In genomic region chr1:201540846-201541735, GRCh38 we compare ENCODE assay signal across 12 cellular contexts. TPM values are rescaled to one million over a fixed set of nuclear protein-coding genes. Genes with fewer than 3 reads are reported as not detected.
DNase-seq lines count a peak whose midpoint lies in the region; ATAC-seq and TF ChIP-seq lines count a peak whose summit lies in the region.
"Had no signal": no experiment of that assay in that cellular context is flagged by ENCODE, and none has a peak within 500 bp of the region (broad histone marks: within the 10 kb centered on the region; RNA-seq: fewer than 3 reads in every experiment).

No MANE protein-coding gene starts in this region.

- TF ChIP-seq CTCF in HFFc6 (IDR thresholded peaks at IDR 0.05) (no peak), activated B cell treated with CpG ODN at 0.5 μM for 24 hours (IDR thresholded peaks at IDR 0.05) (no peak)

- peaks cover 0 to 23% (median 9%) of the 10 kb centered on the region in 5 donors for H3K27me3 ChIP-seq in subcutaneous abdominal adipose tissue (ENCODE audit: control insufficient read depth in 5 of 5, insufficient read depth in 4 of 5, low read length in 5 of 5)

- no peaks in the 10 kb centered on the region for H3K9me3 ChIP-seq in subcutaneous abdominal adipose tissue (ENCODE audit: control insufficient read depth in 5 of 5, low read length in 5 of 5)

- H3K27me3 Mint-ChIP-seq in HFFc6 (ENCODE audit: insufficient read depth) (peaks cover 3% of the 10 kb centered on the region; the same call in 1 of the 2 replicates), activated B cell treated with CpG ODN at 0.5 μM for 24 hours (peaks cover 47% of the 10 kb centered on the region)

- H3K36me3 Mint-ChIP-seq in HFFc6 (ENCODE audit: low read depth) (peaks cover 16% of the 10 kb centered on the region; the same call in 1 of the 2 replicates), activated B cell treated with CpG ODN at 0.5 μM for 24 hours (ENCODE audit: low read depth) (no peaks in the 10 kb centered on the region)
- H3K36me3 Mint-ChIP-seq: natural killer cell had no signal

- peak; percentile 25 for ATAC-seq in activated B cell treated with CpG ODN at 0.5 μM for 24 hours (ENCODE audit: low read depth)
- no peak for ATAC-seq in sciatic nerve
- ATAC-seq: activated CD4-positive, alpha-beta T cell treated with anti-CD3 and anti-CD28 coated beads for 36 hours; activated naive CD8-positive, alpha-beta T cell treated with anti-CD3 and anti-CD28 coated beads, Interleukin-2, amount 50 U/mL, for 24 hours; natural killer cell had no signal

- H3K4me3 ChIP-seq in subcutaneous abdominal adipose tissue (ENCODE audit: low read depth in 1 of 5, low read length in 5 of 5), result peak overlapping the region in 3 of 5 donors; percentile 76 to 86 (median 83)

- peak overlapping the region; percentile 84 for H3K27ac ChIP-seq in subcutaneous abdominal adipose tissue (ENCODE audit: low read depth, low read length)

- peaks cover 84% of the 10 kb centered on the region for H3K4me1 Mint-ChIP-seq in HFFc6 (ENCODE audit: low read depth)
- H3K4me1 Mint-ChIP-seq in activated B cell treated with CpG ODN at 0.5 μM for 24 hours, result peaks cover 28% of the 10 kb centered on the region

- CTCF ChIA-PET in activated B cell treated with CpG ODN at 0.5 μM for 24 hours (lab: Charles Lee), result interaction anchor here (2.3 kb wide), 1 partner anchor 11 kb away, joined by 8 read pairs; no protein-coding TSS in a partner anchor

- no peak for DNase-seq in HFFc6
- DNase-seq in activated B cell treated with CpG ODN at 0.5 μM for 24 hours, result no peak
- DNase-seq in islet precursor cell, result peak; percentile 46
- no peak for DNase-seq in NCI-H774 (lab: John Stamatoyannopoulos, UW)
- no peak for DNase-seq in sciatic nerve (ENCODE audit: low spot score)
- no peak for DNase-seq in NCI-H82 treated with DMSO at 0.1 percent for 48 hours (lab: John Stamatoyannopoulos, UW; ENCODE audit: unreplicated experiment)
- no peak for DNase-seq in OCI-M2 (lab: John Stamatoyannopoulos, UW; ENCODE audit: unreplicated experiment)
- DNase-seq: activated CD4-positive, alpha-beta T cell treated with anti-CD3 and anti-CD28 coated beads for 36 hours; activated naive CD8-positive, alpha-beta T cell treated with anti-CD3 and anti-CD28 coated beads, Interleukin-2, amount 50 U/mL, for 24 hours; GF-D8; natural killer cell had no signal

- no peaks in the 10 kb centered on the region for H3K36me3 ChIP-seq in subcutaneous abdominal adipose tissue (ENCODE audit: control insufficient read depth in 5 of 5, insufficient read depth in 5 of 5, low read length in 5 of 5)

- peak overlapping the region; percentile 92 for H3K27ac Mint-ChIP-seq in HFFc6
- H3K27ac Mint-ChIP-seq in activated B cell treated with CpG ODN at 0.5 μM for 24 hours, result no peak overlapping the region
- H3K27ac Mint-ChIP-seq: activated CD4-positive, alpha-beta T cell treated with anti-CD3 and anti-CD28 coated beads for 36 hours; activated naive CD8-positive, alpha-beta T cell treated with anti-CD3 and anti-CD28 coated beads, Interleukin-2, amount 50 U/mL, for 24 hours; natural killer cell had no signal

- H3K9ac ChIP-seq in subcutaneous abdominal adipose tissue (ENCODE audit: low read length in 5 of 5), result peak overlapping the region in 1 of 5 donors; percentile 57

- peak overlapping the region; percentile 89 for H3K4me3 Mint-ChIP-seq in HFFc6
- no peak overlapping the region for H3K4me3 Mint-ChIP-seq in activated B cell treated with CpG ODN at 0.5 μM for 24 hours
- H3K4me3 Mint-ChIP-seq: activated CD4-positive, alpha-beta T cell treated with anti-CD3 and anti-CD28 coated beads for 36 hours; activated naive CD8-positive, alpha-beta T cell treated with anti-CD3 and anti-CD28 coated beads, Interleukin-2, amount 50 U/mL, for 24 hours; natural killer cell had no signal

- POLR2A ChIA-PET in activated B cell treated with CpG ODN at 0.5 μM for 24 hours (lab: Charles Lee), result no interaction called here

- intact Hi-C loops in activated B cell treated with CpG ODN at 0.5 μM for 24 hours (cut with micrococcal nuclease) (no loop called here), sciatic nerve (cut with DNase I) (no loop called here)

- H3K4me1 ChIP-seq in subcutaneous abdominal adipose tissue (ENCODE audit: control insufficient read depth in 5 of 5, insufficient read depth in 5 of 5, low read length in 5 of 5), result peaks cover 4 to 85% (median 37%) of the 10 kb centered on the region in 5 donors

- no peaks in the 10 kb centered on the region for H3K9me3 Mint-ChIP-seq in HFFc6
- peaks cover 2% of the 10 kb centered on the region for H3K9me3 Mint-ChIP-seq in activated B cell treated with CpG ODN at 0.5 μM for 24 hours
- H3K9me3 Mint-ChIP-seq: activated naive CD8-positive, alpha-beta T cell treated with anti-CD3 and anti-CD28 coated beads, Interleukin-2, amount 50 U/mL, for 24 hours; natural killer cell had no signal

RNA-seq across cellular contexts. Expression of gene NAV1, which starts 2.2 kb away (rescaled TPM):
- 10 to 100 TPM; 72.9 to 88.0 (median 78.4) TPM for total RNA-seq in HFFc6 (2021; fragmentation: NEBNext Ultra II Directional; extraction: Animal tissue kit (Norgen Biotek cat#: 25700))
- total RNA-seq in activated B cell treated with CpG ODN at 0.5 μM for 24 hours (2.0 and 2.3 TPM in 2 replicates), sciatic nerve (84.0 TPM)

RNA-seq across cellular contexts. Expression of gene CSRP1, which starts 34.2 kb away (rescaled TPM):
- total RNA-seq in HFFc6 (2021; fragmentation: NEBNext Ultra II Directional; extraction: Animal tissue kit (Norgen Biotek cat#: 25700)), result 100 to 1,000 TPM; 540 to 614 (median 577) TPM
- total RNA-seq in activated B cell treated with CpG ODN at 0.5 μM for 24 hours (29.0 and 29.5 TPM in 2 replicates), sciatic nerve (768 TPM)

Comparison
In these comparisons a context has a peak if more than half of its experiments do, and no peak if none do; other contexts are left out.
1. RNA of gene NAV1, which starts 2.2 kb away (total RNA-seq): 84.0 TPM in sciatic nerve (single experiment) and 72.9 to 88.0 TPM in HFFc6; 2.0 to 2.3 TPM in activated B cell treated with CpG ODN at 0.5 μM for 24 hours; every median in the first group is over 10 times any median in the second.
2. RNA of gene CSRP1, which starts 34.2 kb away (total RNA-seq): 768 TPM in sciatic nerve (single experiment) and 540 to 614 TPM in HFFc6; 29.0 to 29.5 TPM in activated B cell treated with CpG ODN at 0.5 μM for 24 hours; every median in the first group is over 10 times any median in the second.